13 cellular contexts compared by ENCODE assay signal in the genomic region with DNA sequence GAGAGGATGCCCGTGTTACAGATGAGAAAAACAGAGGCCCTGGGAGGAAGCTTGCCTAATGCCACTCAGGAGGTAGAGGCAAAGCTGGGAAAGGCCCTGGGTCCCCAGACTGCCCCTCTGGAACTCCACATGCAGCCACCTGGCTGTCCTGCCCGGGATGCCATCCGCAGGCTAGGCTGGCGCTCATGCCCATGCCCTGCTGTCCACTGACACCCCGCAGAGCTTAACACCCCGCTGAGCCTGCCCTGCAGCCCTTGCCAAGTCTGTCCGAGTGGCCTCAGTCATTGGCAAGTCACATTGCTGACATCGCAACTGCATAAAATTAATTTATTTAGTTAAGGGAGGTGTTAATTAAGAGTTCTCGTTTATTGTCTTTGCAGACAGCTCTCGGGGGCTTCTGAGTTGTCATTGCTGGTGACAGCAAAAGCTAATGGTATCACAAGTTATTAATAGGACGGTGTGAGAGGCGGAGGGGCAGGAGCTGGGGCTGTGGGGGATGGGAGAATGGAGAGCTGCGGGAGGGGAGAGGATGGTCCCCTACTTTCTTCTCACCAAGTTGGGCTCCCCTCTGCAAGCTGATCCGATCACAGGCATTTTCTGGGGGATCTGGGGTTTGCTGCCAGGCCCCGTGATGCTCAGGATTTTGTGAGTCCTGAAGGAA. TPM values are rescaled to one million over a fixed set of nuclear protein-coding genes. Genes with fewer than 3 reads are reported as not detected.
DNase-seq lines count a peak whose midpoint lies in the region; ATAC-seq and TF ChIP-seq lines count a peak whose summit lies in the region.
"Had no signal": no experiment of that assay in that cellular context is flagged by ENCODE, and none has a peak within 500 bp of the region (broad histone marks: within the 10 kb centered on the region; RNA-seq: fewer than 3 reads in every experiment).

No MANE protein-coding gene starts in this region.

- intact Hi-C loops in Panc1 (cut with micrococcal nuclease; ENCODE audit: unreplicated experiment) = no loop called here
- intact Hi-C loops in heart left ventricle (cut with DNase I) = loop anchor here in 2 of 10 donors (5.0 to 10.0 kb wide), 2 partner anchors 121 to 123 kb away; no protein-coding TSS in a partner anchor
- intact Hi-C loops in psoas muscle (cut with DNase I) = no loop called here

- no peak for TF ChIP-seq POLR2A in heart left ventricle (IDR thresholded peaks at IDR 0.05)

- H3K27ac ChIP-seq in Panc1 (ENCODE audit: low read length) (no peak overlapping the region), heart left ventricle (peak overlapping the region in 7 of 12 donors; percentile 18 to 75 (median 52)), right atrium auricular region (peak overlapping the region; percentile 49 to 72), psoas muscle (no peak overlapping the region)
- H3K27ac ChIP-seq: GM23248 had no signal

- no peaks in the 10 kb centered on the region for H3K36me3 ChIP-seq in Panc1 (ENCODE audit: control insufficient read depth, insufficient read depth, low read length)
- H3K36me3 ChIP-seq in heart left ventricle = no peaks in the 10 kb centered on the region
- no peaks in the 10 kb centered on the region for H3K36me3 ChIP-seq in right atrium auricular region
- H3K36me3 ChIP-seq in psoas muscle (ENCODE audit: insufficient read depth in 1 of 2, low read depth in 1 of 2) = no peaks in the 10 kb centered on the region

- peaks cover 0 to 2% (median 0%) of the 10 kb centered on the region in 4 donors for H3K4me1 Mint-ChIP-seq in naive thymus-derived CD8-positive, alpha-beta T cell
- H3K4me1 Mint-ChIP-seq: B cell had no signal

- ATAC-seq in Panc1 = 0 out of 2 replicates have a peak, but pooled peaks have one; percentile 47
- ATAC-seq in heart left ventricle = peak; percentile 26 to 75 (median 60)
- peak in 3 of 4 donors; percentile 71 to 84 (median 79) for ATAC-seq in psoas muscle
- no peak for ATAC-seq in HG02623 (IDR thresholded peaks at IDR 0.05; ENCODE audit: unreplicated experiment)
- ATAC-seq in naive thymus-derived CD8-positive, alpha-beta T cell = no peak

- in situ Hi-C loops in Panc1 (cut with HindIII; ENCODE audit: low pct_unique_long_range_greater_than_20kb, low sequenced_read_pairs) = no loop called here

- H3K27ac Mint-ChIP-seq in naive thymus-derived CD8-positive, alpha-beta T cell = no peak overlapping the region
- H3K27ac Mint-ChIP-seq: B cell; CD4-positive, alpha-beta T cell had no signal

- DNase-seq in Panc1 (ENCODE audit: low read depth, low spot score) (no peak), heart left ventricle (peak in 2 of 5 donors; percentile 30 to 62), right atrium auricular region (ENCODE audit: low spot score) (no peak), psoas muscle (no peak), UCSD-AML1 (lab: John Stamatoyannopoulos, UW; ENCODE audit: unreplicated experiment) (no peak)
- no peak for DNase-seq in naive thymus-derived CD8-positive, alpha-beta T cell
- DNase-seq: C1 segment of cervical spinal cord; Calu3; CD4-positive, alpha-beta T cell; DMS 273 treated with DMSO at 0.1 percent for 48 hours; GM23248 had no signal

- no peaks in the 10 kb centered on the region; the same call in none of the 2 replicates for H3K27me3 ChIP-seq in Panc1 (ENCODE audit: control insufficient read depth, insufficient read depth, low read length)
- no peaks in the 10 kb centered on the region for H3K27me3 ChIP-seq in heart left ventricle
- no peaks in the 10 kb centered on the region for H3K27me3 ChIP-seq in right atrium auricular region
- H3K27me3 ChIP-seq in psoas muscle (ENCODE audit: insufficient read depth in 3 of 3, low read length in 2 of 3) = no peaks in the 10 kb centered on the region

- H3K9me3 ChIP-seq in Panc1 (ENCODE audit: control insufficient read depth, insufficient read depth, low read depth, low read length) (no peaks in the 10 kb centered on the region), heart left ventricle (no peaks in the 10 kb centered on the region), right atrium auricular region (no peaks in the 10 kb centered on the region), psoas muscle (no peaks in the 10 kb centered on the region)

- POLR2A ChIA-PET in Panc1 (lab: Charles Lee) = no interaction called here
- POLR2A ChIA-PET in naive thymus-derived CD8-positive, alpha-beta T cell (lab: Charles Lee) = no interaction called here

- CTCF ChIA-PET in Panc1 (lab: Charles Lee) = no interaction called here

- no TSS peak for BruUV-seq in Panc1 (replicated peaks; lab: Mats Ljungman, UMichigan)

- H3K4me3 ChIP-seq in Panc1 (ENCODE audit: low read depth in 2 of 2, low read length in 2 of 2) = no peak overlapping the region
- H3K4me3 ChIP-seq in heart left ventricle = no peak overlapping the region
- no peak overlapping the region for H3K4me3 ChIP-seq in right atrium auricular region
- H3K4me3 ChIP-seq in psoas muscle = peak overlapping the region; percentile 38
- H3K4me3 ChIP-seq: GM23248 had no signal

- WGBS in heart left ventricle, 4 donors = 47 to 58% (median 49%) methylated on average over 14 to 15 of the region's 15 CpGs
- 37 to 39% (median 39%) methylated on average over 15 of the region's 15 CpGs for WGBS in psoas muscle, 3 donors

- H3K9me3 Mint-ChIP-seq in naive thymus-derived CD8-positive, alpha-beta T cell = no peaks in the 10 kb centered on the region
- H3K9me3 Mint-ChIP-seq: CD4-positive, alpha-beta T cell had no signal

- H3K4me1 ChIP-seq in Panc1 (ENCODE audit: control insufficient read depth, insufficient read depth, low read length) = no peaks in the 10 kb centered on the region; the same call in 1 of the 2 replicates
- H3K4me1 ChIP-seq in heart left ventricle = peaks cover 0 to 41% (median 14%) of the 10 kb centered on the region in 12 donors
- H3K4me1 ChIP-seq in right atrium auricular region = peaks cover 0 to 41% of the 10 kb centered on the region in 2 donors
- peaks cover 7% of the 10 kb centered on the region for H3K4me1 ChIP-seq in psoas muscle

- peaks cover 0 to 17% (median 4%) of the 10 kb centered on the region in 5 donors for H3K27me3 Mint-ChIP-seq in naive thymus-derived CD8-positive, alpha-beta T cell
- H3K27me3 Mint-ChIP-seq: CD4-positive, alpha-beta T cell had no signal

- no peaks in the 10 kb centered on the region for H3K36me3 Mint-ChIP-seq in naive thymus-derived CD8-positive, alpha-beta T cell

- no peak overlapping the region for H3K4me3 Mint-ChIP-seq in naive thymus-derived CD8-positive, alpha-beta T cell
- H3K4me3 Mint-ChIP-seq: B cell; CD4-positive, alpha-beta T cell had no signal

- TF ChIP-seq CTCF in Panc1 (IDR thresholded peaks at IDR 0.05) (no peak), heart left ventricle (IDR thresholded peaks at IDR 0.05) (no peak), right atrium auricular region (IDR thresholded peaks at IDR 0.05) (no peak), psoas muscle (IDR thresholded peaks at IDR 0.05) (no peak)

RNA-seq across cellular contexts. Expression of a gene that starts 55.6 kb away (rescaled TPM):
- 122 TPM for total RNA-seq in Panc1 (2021; ENCODE audit: unreplicated experiment)
- polyA plus RNA-seq in Panc1 (2012; ENCODE audit: insufficient read length) = 139 TPM
- total RNA-seq in heart left ventricle = 100 to 1,000 TPM; 112 to 189 (median 144) TPM
- 100 to 1,000 TPM; 103 to 177 TPM for polyA plus RNA-seq in heart left ventricle
- 10 to 100 TPM; 79.4 to 98.6 TPM for total RNA-seq in right atrium auricular region
- 100 to 1,000 TPM in 2 of 4 donors, 10 to 100 TPM in 2; 58.9 to 133 (median 95.2) TPM for total RNA-seq in psoas muscle
- 10 to 100 TPM; 53.9 to 92.5 (median 78.3) TPM for polyA plus RNA-seq in psoas muscle
- 1 to 10 TPM; 6.0 to 9.5 TPM for total RNA-seq in naive thymus-derived CD8-positive, alpha-beta T cell
- polyA plus RNA-seq in naive thymus-derived CD8-positive, alpha-beta T cell = 10 to 100 TPM in 2 of 3 donors, 1 to 10 TPM in 1; 8.6 to 23.2 (median 14.9) TPM

Comparison
In these comparisons a context has a peak if more than half of its experiments do, and no peak if none do; other contexts are left out.
1. ATAC-seq: peak in Panc1 (single experiment), heart left ventricle (4 of 4) and psoas muscle (3 of 4); none in HG02623 (single experiment) and naive thymus-derived CD8-positive, alpha-beta T cell (0 of 2).
2. H3K27ac ChIP-seq: peak in heart left ventricle (7 of 12) and right atrium auricular region (2 of 2); none in Panc1 (single experiment) and psoas muscle (single experiment).
3. RNA of a gene that starts 55.6 kb away (total RNA-seq): 112 to 189 TPM in heart left ventricle, 122 TPM in Panc1 (single experiment), 58.9 to 133 TPM in psoas muscle and 79.4 to 98.6 TPM in right atrium auricular region; 6.0 to 9.5 TPM in naive thymus-derived CD8-positive, alpha-beta T cell; every median in the first group is over 4 times any median in the second.